ENCODE assay signal across 8 cellular contexts in the genomic region with DNA sequence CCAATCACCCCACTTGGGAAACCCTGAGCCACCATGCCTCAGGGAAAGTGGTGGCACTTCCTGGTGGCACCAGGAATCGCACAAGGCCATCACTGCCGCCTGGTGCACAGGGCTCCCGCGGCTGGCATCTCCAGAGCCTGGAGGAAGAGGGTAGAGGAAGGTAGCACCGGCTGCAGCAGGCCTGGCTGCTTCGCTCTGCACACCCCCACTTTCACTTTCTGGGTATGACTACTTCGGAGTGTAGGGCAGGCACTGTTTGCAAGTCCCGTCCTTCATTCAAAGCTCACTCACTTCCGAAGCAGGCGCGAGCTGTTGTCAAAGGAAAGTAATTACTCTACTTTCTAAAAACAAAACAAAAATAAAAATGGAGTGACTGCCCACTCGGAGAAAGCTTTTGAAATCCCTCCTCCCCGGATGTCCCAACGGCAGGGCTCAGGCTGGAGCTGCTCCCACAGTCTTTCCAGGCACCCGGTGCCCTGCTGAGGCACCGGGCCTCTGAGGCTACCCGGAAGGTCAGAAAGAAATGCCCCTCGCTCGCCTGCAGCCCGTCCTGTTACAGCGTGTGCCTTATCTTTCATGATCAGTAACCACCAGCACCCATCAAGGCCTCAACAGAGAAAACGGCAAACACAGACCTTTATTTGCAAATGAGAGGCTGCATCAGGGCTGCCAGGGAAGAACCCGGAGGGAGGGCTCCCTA. TPM values are rescaled to one million over a fixed set of nuclear protein-coding genes. Genes with fewer than 3 reads are reported as not detected.
DNase-seq lines count a peak whose midpoint lies in the region; ATAC-seq, FAIRE-seq and TF ChIP-seq lines count a peak whose summit lies in the region.

No MANE protein-coding gene starts in this region.

- H3K36me3 Mint-ChIP-seq in Caco-2 (ENCODE audit: insufficient read depth, unreplicated experiment) (peaks cover 6% of the 10 kb centered on the region), T-cell (no peaks in the 10 kb centered on the region), astrocyte (ENCODE audit: low read depth, unreplicated experiment) (no peaks in the 10 kb centered on the region)

- H3K27me3 ChIP-seq in Caco-2 (replicated peaks; ENCODE audit: control insufficient read depth, insufficient read depth, low read length) = no peaks in the 10 kb centered on the region
- peaks cover 13% of the 10 kb centered on the region for H3K27me3 ChIP-seq in astrocyte (ENCODE audit: insufficient read depth, low read length)

- peaks cover 12% of the 10 kb centered on the region for H3K4me1 ChIP-seq in Caco-2
- H3K4me1 ChIP-seq in astrocyte (ENCODE audit: insufficient read depth, low read length) = peaks cover 15% of the 10 kb centered on the region

- H3K4me3 Mint-ChIP-seq in Caco-2 (ENCODE audit: unreplicated experiment) (peak overlapping the region; percentile 79), T-cell (peak overlapping the region; percentile 85 to 92 (median 88)), astrocyte (ENCODE audit: unreplicated experiment) (peak overlapping the region; percentile 92)

- TSS peak; percentile 71 for BruUV-seq in Caco-2 (replicated peaks; lab: Mats Ljungman, UMichigan)

- H3K27ac Mint-ChIP-seq in Caco-2 (ENCODE audit: unreplicated experiment) (peak overlapping the region; percentile 48), T-cell (peak overlapping the region; percentile 91 to 92), astrocyte (ENCODE audit: unreplicated experiment) (peak overlapping the region; percentile 69)

- H3K27ac ChIP-seq in astrocyte (ENCODE audit: low read depth, low read length) = peak overlapping the region; percentile 26

- H3K4me2 ChIP-seq in astrocyte (ENCODE audit: low read length) = peak overlapping the region; percentile 96

- CTCF ChIA-PET in Caco-2 (lab: Charles Lee) (no interaction called here), T-cell (lab: Charles Lee) (interaction anchor here in 1 of 2 donors (0.5 to 1.3 kb wide), 2 partner anchors 33 to 39 kb away, joined by 3 read pairs; no protein-coding TSS in a partner anchor)

- ATAC-seq in HG02870 (IDR thresholded peaks at IDR 0.05; ENCODE audit: unreplicated experiment) (peak; percentile 28), T-cell (replicated peaks in 1 of 4) (peak in 2 of 4 experiments; percentile 12 to 13), GM21423 (IDR thresholded peaks at IDR 0.05; ENCODE audit: unreplicated experiment) (no peak), HG03039 (IDR thresholded peaks at IDR 0.05; ENCODE audit: unreplicated experiment) (no peak)

- POLR2A ChIA-PET in Caco-2 (lab: Charles Lee) (interaction anchor here (1.0 kb wide), 1 partner anchor 41 kb away, joined by 5 read pairs; the partner anchor contains the start of gene BRD3OS), T-cell (lab: Charles Lee) (interaction anchor here in 1 of 2 donors (0.6 kb wide), 1 partner anchor 70 kb away, joined by 3 read pairs; the partner anchor contains the start of gene WDR5)

- peaks cover 61% of the 10 kb centered on the region for H4K20me1 ChIP-seq in astrocyte (ENCODE audit: insufficient read depth, low read length)

- H3K27me3 Mint-ChIP-seq in Caco-2 (ENCODE audit: insufficient read depth, unreplicated experiment) (peaks cover 4% of the 10 kb centered on the region), T-cell (peaks cover 7 to 8% of the 10 kb centered on the region in 2 donors), astrocyte (ENCODE audit: low read depth, unreplicated experiment) (peaks cover 14% of the 10 kb centered on the region)

- peak overlapping the region; percentile 56 for H3K4me3 ChIP-seq in Caco-2 (ENCODE audit: low read depth, low read length)
- H3K4me3 ChIP-seq in astrocyte (ENCODE audit: insufficient read depth, low read depth, low read length) = peak overlapping the region; percentile 78

- DNase-seq in Caco-2 (peak in 1 of 2 experiments; percentile 32), T-cell (peak in 33 of 34 experiments; percentile 16 to 55 (median 43)), astrocyte (ENCODE audit: low read depth) (peak; percentile 57), islet precursor cell (peak; percentile 57)
- peak; percentile 77 for DNase-seq in stimulated activated CD4-positive, alpha-beta T cell treated with anti-CD3 and anti-CD28 coated beads, Interleukin-1b, Interleukin-23, amount 100 ng/mL, for 48 hours

- peak overlapping the region; percentile 92 for H3K9ac ChIP-seq in astrocyte (ENCODE audit: low read length)

- H3K36me3 ChIP-seq in Caco-2 (ENCODE audit: control insufficient read depth, insufficient read depth, low read length) (no peaks in the 10 kb centered on the region), astrocyte (ENCODE audit: insufficient read depth, low read length) (no peaks in the 10 kb centered on the region)

- no peak for FAIRE-seq in astrocyte (lab: Jason Lieb, UNC)

- TF ChIP-seq CTCF in Caco-2 (IDR thresholded peaks at IDR 0.05; ENCODE audit: insufficient read depth in 1 of 2, low read depth in 1 of 2, low read length in 1 of 2, severe bottlenecking in 1 of 2, unreplicated experiment in 1 of 2) = no peak
- no peak for TF ChIP-seq CTCF in astrocyte (IDR thresholded peaks at IDR 0.05; ENCODE audit: insufficient read depth, low read depth, low read length)

- no peaks in the 10 kb centered on the region for H3K9me3 ChIP-seq in Caco-2
- H3K9me3 ChIP-seq in astrocyte (ENCODE audit: insufficient read depth, low read depth, low read length) = no peaks in the 10 kb centered on the region

- H3K79me2 ChIP-seq in astrocyte (ENCODE audit: insufficient read depth, low read length) = peaks cover 65% of the 10 kb centered on the region

- H3K9me3 Mint-ChIP-seq in Caco-2 (ENCODE audit: unreplicated experiment) (no peaks in the 10 kb centered on the region), T-cell (no peaks in the 10 kb centered on the region), astrocyte (ENCODE audit: unreplicated experiment) (no peaks in the 10 kb centered on the region)

- H3K4me1 Mint-ChIP-seq in Caco-2 (ENCODE audit: low read depth, unreplicated experiment) = no peaks in the 10 kb centered on the region
- peaks cover 37 to 56% (median 55%) of the 10 kb centered on the region in 3 donors for H3K4me1 Mint-ChIP-seq in T-cell
- H3K4me1 Mint-ChIP-seq in astrocyte (ENCODE audit: low read depth, unreplicated experiment) = peaks cover 14% of the 10 kb centered on the region

- no peak overlapping the region for H2AFZ ChIP-seq in astrocyte (ENCODE audit: low read depth, low read length)

- intact Hi-C loops in Caco-2 (cut with micrococcal nuclease; ENCODE audit: unreplicated experiment) = loop anchor here (5.0 kb wide), 1 partner anchor 261 kb away; the partner anchor contains the start of gene RXRA

RNA-seq across cellular contexts. Expression of gene BRD3, which starts 2.0 kb away (rescaled TPM):
- 57.5 and 58.3 TPM in 2 replicates for total RNA-seq in Caco-2 (2022)
- 10 to 100 TPM; 33.7 to 63.7 (median 58.2) TPM for total RNA-seq in T-cell
- 39.6 and 46.7 TPM in 2 replicates for total RNA-seq in astrocyte

RNA-seq across cellular contexts. Expression of gene BRD3OS, which starts 40.6 kb away (rescaled TPM):
- total RNA-seq in Caco-2 (2022) (9.1 and 9.4 TPM in 2 replicates), T-cell (10 to 100 TPM in 4 of 5 donors, 1 to 10 TPM in 1; 8.4 to 18.0 (median 16.5) TPM), astrocyte (20.2 and 21.7 TPM in 2 replicates)
